ENCODE assay signal across 1 cellular context in the genomic region with DNA sequence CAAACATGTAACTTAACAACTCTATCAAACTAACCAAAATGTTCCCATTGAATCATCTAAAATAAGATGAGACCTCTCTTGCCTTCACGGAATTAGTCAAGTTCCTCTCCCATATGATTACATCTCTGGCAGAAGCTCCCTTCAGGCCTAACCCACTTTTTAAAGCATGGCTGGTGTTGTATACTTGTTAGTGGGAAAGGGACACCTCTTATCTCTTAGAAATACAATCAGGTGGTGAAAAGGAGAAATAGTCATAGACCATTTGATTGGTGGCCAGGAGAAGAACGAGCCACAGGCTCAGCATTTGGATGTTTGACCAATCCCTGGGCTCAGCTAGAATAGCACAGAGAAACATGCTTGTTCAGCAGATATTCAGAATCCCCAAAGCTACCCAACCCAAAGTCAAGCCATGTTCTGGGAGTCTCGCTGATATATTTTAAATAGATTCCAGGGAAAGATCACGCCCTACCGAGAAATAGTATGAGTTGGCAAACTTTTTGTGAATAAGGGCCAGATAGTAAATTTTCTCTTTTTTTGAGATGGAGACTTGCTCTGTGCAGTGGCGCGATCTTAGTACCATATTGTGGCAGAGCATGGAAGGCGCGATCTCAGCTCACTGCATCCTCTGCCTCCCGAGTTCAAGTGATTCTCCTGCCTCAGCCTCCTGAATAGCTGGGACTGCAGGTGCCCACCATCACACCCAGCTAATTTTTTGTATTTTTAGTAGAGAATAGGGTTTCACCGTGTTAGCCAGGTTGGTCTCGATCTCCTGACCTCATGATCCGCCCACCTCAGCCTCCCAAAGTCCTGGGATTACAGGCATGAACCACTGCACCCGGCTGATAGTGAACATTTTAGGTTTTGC.
TF ChIP-seq lines count a peak whose summit lies in the region.

No MANE protein-coding gene starts in this region.

TF ChIP-seq in K562, 482 proteins besides CTCF, POLR2A, EP300 and RAD21 (continued from another document and continues in another):
- no peak for TF ChIP-seq ZBTB9 (CRISPR knock-in tag; IDR thresholded peaks at IDR 0.05)
- TF ChIP-seq ATF7 (IDR thresholded peaks at IDR 0.05), result no peak
- peak; percentile 38; the same call in 1 of the 2 replicates for TF ChIP-seq SOX6 (IDR thresholded peaks at IDR 0.05)
- TF ChIP-seq ZNF212 (CRISPR knock-in tag; IDR thresholded peaks at IDR 0.05), result no peak
- TF ChIP-seq BRF1 (IDR thresholded peaks at IDR 0.05; ENCODE audit: borderline replicate concordance, extremely low read depth, insufficient read length), result no peak
- TF ChIP-seq, protein P1, sequence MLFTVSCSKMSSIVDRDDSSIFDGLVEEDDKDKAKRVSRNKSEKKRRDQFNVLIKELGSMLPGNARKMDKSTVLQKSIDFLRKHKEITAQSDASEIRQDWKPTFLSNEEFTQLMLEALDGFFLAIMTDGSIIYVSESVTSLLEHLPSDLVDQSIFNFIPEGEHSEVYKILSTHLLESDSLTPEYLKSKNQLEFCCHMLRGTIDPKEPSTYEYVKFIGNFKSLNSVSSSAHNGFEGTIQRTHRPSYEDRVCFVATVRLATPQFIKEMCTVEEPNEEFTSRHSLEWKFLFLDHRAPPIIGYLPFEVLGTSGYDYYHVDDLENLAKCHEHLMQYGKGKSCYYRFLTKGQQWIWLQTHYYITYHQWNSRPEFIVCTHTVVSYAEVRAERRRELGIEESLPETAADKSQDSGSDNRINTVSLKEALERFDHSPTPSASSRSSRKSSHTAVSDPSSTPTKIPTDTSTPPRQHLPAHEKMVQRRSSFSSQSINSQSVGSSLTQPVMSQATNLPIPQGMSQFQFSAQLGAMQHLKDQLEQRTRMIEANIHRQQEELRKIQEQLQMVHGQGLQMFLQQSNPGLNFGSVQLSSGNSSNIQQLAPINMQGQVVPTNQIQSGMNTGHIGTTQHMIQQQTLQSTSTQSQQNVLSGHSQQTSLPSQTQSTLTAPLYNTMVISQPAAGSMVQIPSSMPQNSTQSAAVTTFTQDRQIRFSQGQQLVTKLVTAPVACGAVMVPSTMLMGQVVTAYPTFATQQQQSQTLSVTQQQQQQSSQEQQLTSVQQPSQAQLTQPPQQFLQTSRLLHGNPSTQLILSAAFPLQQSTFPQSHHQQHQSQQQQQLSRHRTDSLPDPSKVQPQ (CRISPR knock-in tag; IDR thresholded peaks at IDR 0.05; ENCODE audit: borderline replicate concordance), result no peak
- no peak for TF ChIP-seq NR0B1 (IDR thresholded peaks at IDR 0.05; ENCODE audit: partially characterized antibody)
- TF ChIP-seq, protein P2, sequence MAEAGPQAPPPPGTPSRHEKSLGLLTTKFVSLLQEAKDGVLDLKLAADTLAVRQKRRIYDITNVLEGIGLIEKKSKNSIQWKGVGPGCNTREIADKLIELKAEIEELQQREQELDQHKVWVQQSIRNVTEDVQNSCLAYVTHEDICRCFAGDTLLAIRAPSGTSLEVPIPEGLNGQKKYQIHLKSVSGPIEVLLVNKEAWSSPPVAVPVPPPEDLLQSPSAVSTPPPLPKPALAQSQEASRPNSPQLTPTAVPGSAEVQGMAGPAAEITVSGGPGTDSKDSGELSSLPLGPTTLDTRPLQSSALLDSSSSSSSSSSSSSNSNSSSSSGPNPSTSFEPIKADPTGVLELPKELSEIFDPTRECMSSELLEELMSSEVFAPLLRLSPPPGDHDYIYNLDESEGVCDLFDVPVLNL (CRISPR knock-in tag; IDR thresholded peaks at IDR 0.05; ENCODE audit: low read depth), result no peak
- no peak for TF ChIP-seq SMAD2 (IDR thresholded peaks at IDR 0.05; ENCODE audit: low read depth, low read length)
- TF ChIP-seq ETS2 (tag; IDR thresholded peaks at IDR 0.05; ENCODE audit: borderline replicate concordance, poor library complexity, severe bottlenecking), result no peak
- 0 out of 2 replicates have a peak, but pooled peaks have one; percentile 30 for TF ChIP-seq TCF3 (CRISPR knock-in tag; IDR thresholded peaks at IDR 0.05)
- no peak for TF ChIP-seq U2AF2 (optimal IDR thresholded peaks at IDR 0.05; ENCODE audit: low read depth, low read length)
- 0 out of 2 replicates have a peak, but pooled peaks have one; percentile 2 for TF ChIP-seq GABPA (tag; conservative IDR thresholded peaks at IDR 0.05; ENCODE audit: low read depth)
- peak; percentile 41; the same call in 1 of the 2 replicates for TF ChIP-seq FOXM1 (IDR thresholded peaks at IDR 0.05; ENCODE audit: low read depth)
- no peak for TF ChIP-seq FOXM1 (CRISPR knock-in tag; IDR thresholded peaks at IDR 0.05; ENCODE audit: low read depth)
- no peak; the same call in 1 of the 2 replicates for TF ChIP-seq PTRF (tag; IDR thresholded peaks at IDR 0.05)
- TF ChIP-seq ARID2 (IDR thresholded peaks at IDR 0.05), result no peak
- no peak for TF ChIP-seq CAMTA2 (CRISPR knock-in tag; conservative IDR thresholded peaks at IDR 0.05)
- peak; percentile 52; the same call in 1 of the 2 replicates for TF ChIP-seq MEF2D (tag; conservative IDR thresholded peaks at IDR 0.05; ENCODE audit: low read depth)
- 0 out of 2 replicates have a peak, but pooled peaks have one; percentile 4 for TF ChIP-seq ILK (tag; IDR thresholded peaks at IDR 0.05; ENCODE audit: borderline replicate concordance, low read depth)
- TF ChIP-seq MEIS2 (IDR thresholded peaks at IDR 0.05; ENCODE audit: partially characterized antibody), result peak; percentile 81
- TF ChIP-seq ILF3 (IDR thresholded peaks at IDR 0.05; ENCODE audit: borderline replicate concordance), result no peak
- TF ChIP-seq NR4A1 (CRISPR knock-in tag; IDR thresholded peaks at IDR 0.05), result no peak
- peak; percentile 69; the same call in 1 of the 2 replicates for TF ChIP-seq NR4A1 (tag; IDR thresholded peaks at IDR 0.05)
- peak in 1 of 2 experiments; percentile 53; a peak in 1 of 4 replicates for TF ChIP-seq TBL1XR1 (IDR thresholded peaks at IDR 0.05; ENCODE audit: low read length in 2 of 2)
- no peak for TF ChIP-seq NR2C2 (CRISPR knock-in tag; IDR thresholded peaks at IDR 0.05)
- TF ChIP-seq NR2C2 (tag; IDR thresholded peaks at IDR 0.05), result no peak
- no peak for TF ChIP-seq ZNF3 (CRISPR knock-in tag; IDR thresholded peaks at IDR 0.05)
- TF ChIP-seq ZNF57 (CRISPR knock-in tag; IDR thresholded peaks at IDR 0.05), result no peak
- no peak for TF ChIP-seq NUFIP1 (IDR thresholded peaks at IDR 0.05; ENCODE audit: partially characterized antibody)
- no peak for TF ChIP-seq ZNF407 (IDR thresholded peaks at IDR 0.05; ENCODE audit: low read depth)
- TF ChIP-seq PTTG1 (tag; IDR thresholded peaks at IDR 0.05; ENCODE audit: low read depth), result no peak
- TF ChIP-seq KDM5B (IDR thresholded peaks at IDR 0.05; ENCODE audit: insufficient replicate concordance, low read depth, low read length), result no peak
- peak; percentile 100 for TF ChIP-seq ZNF316 (IDR thresholded peaks at IDR 0.05)
- peak; percentile 53 for TF ChIP-seq NFYB (IDR thresholded peaks at IDR 0.05; ENCODE audit: extremely low read depth, insufficient read length)
- TF ChIP-seq GTF3C2 (IDR thresholded peaks at IDR 0.05; ENCODE audit: borderline replicate concordance, extremely low read depth, insufficient read length), result no peak
- TF ChIP-seq TEAD2 (tag; IDR thresholded peaks at IDR 0.05), result no peak
- TF ChIP-seq HDAC3 (IDR thresholded peaks at IDR 0.05; ENCODE audit: borderline replicate concordance, partially characterized antibody), result no peak
- no peak for TF ChIP-seq ZBTB8A (IDR thresholded peaks at IDR 0.05; ENCODE audit: partially characterized antibody)
- TF ChIP-seq ETV5 (CRISPR knock-in tag; IDR thresholded peaks at IDR 0.05; ENCODE audit: low read depth), result no peak
- peak; percentile 69; the same call in 1 of the 2 replicates for TF ChIP-seq MYC (IDR thresholded peaks at IDR 0.05; ENCODE audit: low read depth, low read length)
- no peak for TF ChIP-seq MYC (CRISPR knock-in tag; IDR thresholded peaks at IDR 0.05; ENCODE audit: borderline replicate concordance, low read depth)
- TF ChIP-seq KLF1 (tag; IDR thresholded peaks at IDR 0.05), result no peak
- peak; percentile 37; the same call in 1 of the 2 replicates for TF ChIP-seq SMARCA4 (IDR thresholded peaks at IDR 0.05)
